In genomic region chr17:81906476-81907218, GRCh38 we compare ENCODE assay signal across 16 cellular contexts. TPM values are rescaled to one million over a fixed set of nuclear protein-coding genes. Genes with fewer than 3 reads are reported as not detected.
DNase-seq lines count a peak whose midpoint lies in the region; ATAC-seq, FAIRE-seq and TF ChIP-seq lines count a peak whose summit lies in the region.
"Had no signal": no experiment of that assay in that cellular context is flagged by ENCODE, and none has a peak within 500 bp of the region (broad histone marks: within the 10 kb centered on the region; RNA-seq: fewer than 3 reads in every experiment).

No MANE protein-coding gene starts in this region.

- H3K36me3 ChIP-seq in OCI-LY3 (replicated peaks; ENCODE audit: low read depth, low read length) (peaks cover 15% of the 10 kb centered on the region), keratinocyte (ENCODE audit: control insufficient read depth in 2 of 2, extremely low read depth in 1 of 2, insufficient read depth in 2 of 2, low read length in 2 of 2) (peaks cover 23 to 25% of the 10 kb centered on the region in 2 experiments)
- H3K36me3 ChIP-seq: right atrium auricular region had no signal

- H3K9ac ChIP-seq in OCI-LY3 (ENCODE audit: low read length) (no peak overlapping the region), keratinocyte (ENCODE audit: control insufficient read depth, extremely low read depth, insufficient read depth, low read length) (no peak overlapping the region)

- no peak overlapping the region for H3K4me3 Mint-ChIP-seq in immature natural killer cell
- H3K4me3 Mint-ChIP-seq: nephron progenitor cell, T-cell had no signal

- H3K36me3 Mint-ChIP-seq in immature natural killer cell: no peaks in the 10 kb centered on the region
- H3K36me3 Mint-ChIP-seq: T-cell had no signal

- H3K27me3 ChIP-seq in OCI-LY3 (ENCODE audit: low read depth, low read length): no peaks in the 10 kb centered on the region
- no peaks in the 10 kb centered on the region for H3K27me3 ChIP-seq in keratinocyte (ENCODE audit: control insufficient read depth, extremely low read depth, insufficient read depth, low read length)
- H3K27me3 ChIP-seq: Peyer's patch, right atrium auricular region had no signal

- peaks cover 0 to 10% (median 2%) of the 10 kb centered on the region in 3 donors for H3K27me3 Mint-ChIP-seq in immature natural killer cell (ENCODE audit: low read depth in 3 of 3)

- DNase-seq in COR-L47 (lab: John Stamatoyannopoulos, UW) (peak; percentile 18), keratinocyte (ENCODE audit: low read depth, low spot score) (no peak), immature natural killer cell (no peak)
- DNase-seq in stimulated activated CD4-positive, alpha-beta T cell treated with anti-CD3 and anti-CD28 coated beads, Interleukin-2, amount 100 ng/mL, for 48 hours: no peak
- DNase-seq: KG1, NCI-H1694 treated with DMSO at 0.1 percent for 48 hours, NCI-H510A, nephron progenitor cell, Peyer's patch, T-cell had no signal

- H3K27ac ChIP-seq in OCI-LY3 (ENCODE audit: low read length) (no peak overlapping the region), keratinocyte (ENCODE audit: control insufficient read depth, insufficient read depth, low read length) (no peak overlapping the region)
- H3K27ac ChIP-seq: gastroesophageal sphincter, Peyer's patch, right atrium auricular region had no signal

- dilution Hi-C loops in keratinocyte (cut with MboI; ENCODE audit: extremely low pct_ligation_motif_present, low sequenced_read_pairs): no loop called here

- peaks cover 7% of the 10 kb centered on the region for H3K4me1 ChIP-seq in OCI-LY3 (ENCODE audit: low read length)
- peaks cover 13% of the 10 kb centered on the region for H3K4me1 ChIP-seq in keratinocyte (ENCODE audit: control insufficient read depth, extremely low read depth, insufficient read depth, low read length)

- peaks cover 3% of the 10 kb centered on the region for H3K9me1 ChIP-seq in keratinocyte (ENCODE audit: control insufficient read depth, extremely low read depth, insufficient read depth, low read length)

- no peak for ATAC-seq in GM21390 (IDR thresholded peaks at IDR 0.05; ENCODE audit: unreplicated experiment)
- ATAC-seq: gastroesophageal sphincter, T-cell had no signal

- H3K9me3 ChIP-seq in OCI-LY3 (ENCODE audit: insufficient read depth, low read length): no peaks in the 10 kb centered on the region
- no peaks in the 10 kb centered on the region for H3K9me3 ChIP-seq in keratinocyte (ENCODE audit: control insufficient read depth, low read depth, low read length)
- H3K9me3 ChIP-seq: gastroesophageal sphincter, Peyer's patch, right atrium auricular region had no signal

- no peak for FAIRE-seq in keratinocyte (lab: Jason Lieb, UNC)

- TF ChIP-seq CTCF in GM12873 (IDR thresholded peaks at IDR 0.05; ENCODE audit: insufficient read depth, low read depth, low read length, missing control alignments) (peak; percentile 18), OCI-LY3 (IDR thresholded peaks at IDR 0.05; ENCODE audit: low read depth, low read length) (0 out of 2 replicates have a peak, but pooled peaks have one; percentile 17), keratinocyte (optimal IDR thresholded peaks at IDR 0.05 in 1 of 3, IDR thresholded peaks at IDR 0.05 in 1 of 3, conservative IDR thresholded peaks at IDR 0.05 in 1 of 3; ENCODE audit: extremely low read depth in 1 of 3, insufficient read depth in 2 of 3, low read length in 3 of 3) (peak in 2 of 3 experiments; percentile 20 to 35)

- no peak overlapping the region for H3K4me2 ChIP-seq in OCI-LY3 (ENCODE audit: low read length)
- H3K4me2 ChIP-seq in keratinocyte (ENCODE audit: control insufficient read depth, extremely low read depth, insufficient read depth, low read depth, low read length): no peak overlapping the region

- H3K4me1 Mint-ChIP-seq in immature natural killer cell: peaks cover 0 to 6% of the 10 kb centered on the region in 2 donors

- H2AFZ ChIP-seq in OCI-LY3 (ENCODE audit: low read depth, low read length): no peak overlapping the region
- H2AFZ ChIP-seq in keratinocyte (ENCODE audit: control insufficient read depth, low read length): no peak overlapping the region

- H3K4me3 ChIP-seq in OCI-LY3 (ENCODE audit: low read length): no peak overlapping the region
- H3K4me3 ChIP-seq in keratinocyte (ENCODE audit: control insufficient read depth in 2 of 3, extremely low read depth in 1 of 3, insufficient read depth in 2 of 3, low read depth in 1 of 3, low read length in 3 of 3): no peak overlapping the region
- H3K4me3 ChIP-seq: gastroesophageal sphincter, Peyer's patch, right atrium auricular region had no signal

- no peak overlapping the region for H3K27ac Mint-ChIP-seq in immature natural killer cell
- H3K27ac Mint-ChIP-seq: activated T-helper 2 cell treated with anti-CD3 and anti-CD28 coated beads, Interferon-gamma antibody, Interleukin-2, Interleukin-4, amounts not matched to agents 10 μg/mL and 5 μg/mL and 100 μg/mL, durations not matched to agents 14 hours and 24 hours and 36 hours; nephron progenitor cell; T-cell had no signal

- 0 out of 2 replicates have a peak, but pooled peaks cover 9% of the 10 kb centered on the region for H3K79me2 ChIP-seq in OCI-LY3 (ENCODE audit: low read length)
- H3K79me2 ChIP-seq in keratinocyte (ENCODE audit: control insufficient read depth, insufficient read depth, low read length): peaks cover 17% of the 10 kb centered on the region

- H3K9me3 Mint-ChIP-seq in immature natural killer cell: no peaks in the 10 kb centered on the region
- H3K9me3 Mint-ChIP-seq: activated T-helper 2 cell treated with anti-CD3 and anti-CD28 coated beads, Interferon-gamma antibody, Interleukin-2, Interleukin-4, amounts not matched to agents 10 μg/mL and 5 μg/mL and 100 μg/mL, durations not matched to agents 14 hours and 24 hours and 36 hours; nephron progenitor cell; T-cell had no signal

- H4K20me1 ChIP-seq in OCI-LY3 (ENCODE audit: insufficient read depth, low read length) (0 out of 2 replicates have a peak, but pooled peaks cover under 1% of the 10 kb centered on the region), keratinocyte (ENCODE audit: control insufficient read depth, extremely low read depth, insufficient read depth, low read length) (no peaks in the 10 kb centered on the region)

RNA-seq across cellular contexts. Expression of gene PCYT2, which starts 4.6 kb away (rescaled TPM):
- polyA plus RNA-seq in keratinocyte (38.1 to 47.6 TPM (median 45.8 TPM) in 3 replicates), immature natural killer cell (10 to 100 TPM; 44.7 to 59.6 (median 49.5) TPM)
- 20.0 TPM for polyA plus RNA-seq in keratinocyte (2011; ENCODE audit: low read depth)
- polyA plus RNA-seq in keratinocyte (2011; cell fraction: cytosol; rRNA removed): 27.1 and 44.7 TPM in 2 replicates
- polyA plus RNA-seq in keratinocyte (2011; cell fraction: nucleus; rRNA removed): 47.6 and 52.5 TPM in 2 replicates
- polyA plus RNA-seq in keratinocyte (2012; ENCODE audit: low replicate concordance): 19.5 and 47.4 TPM in 2 replicates
- polyA minus RNA-seq in keratinocyte: 42.2 to 60.4 TPM (median 44.2 TPM) in 3 replicates
- polyA minus RNA-seq in keratinocyte (2011; cell fraction: cytosol; rRNA and poly(A)+ RNA removed): 34.7 TPM
- polyA minus RNA-seq in keratinocyte (2011; cell fraction: nucleus; rRNA and poly(A)+ RNA removed): 29.9 and 33.6 TPM in 2 replicates

RNA-seq across cellular contexts. Expression of gene NPB, which starts 4.6 kb away (rescaled TPM):
- 0.07 TPM in 1 of 3 replicates, not detected in the others for polyA plus RNA-seq in keratinocyte
- polyA plus RNA-seq in keratinocyte (2011; ENCODE audit: low read depth): not detected
- 0.06 TPM in 1 of 2 replicates, not detected in the other for polyA plus RNA-seq in keratinocyte (2011; cell fraction: cytosol; rRNA removed)
- polyA plus RNA-seq in keratinocyte (2011; cell fraction: nucleus; rRNA removed): not detected in 2 replicates
- polyA plus RNA-seq in keratinocyte (2012; ENCODE audit: low replicate concordance): not detected in 2 replicates
- polyA minus RNA-seq in keratinocyte: not detected in 3 replicates
- polyA minus RNA-seq in keratinocyte (2011; cell fraction: cytosol; rRNA and poly(A)+ RNA removed): not detected
- not detected in 2 replicates for polyA minus RNA-seq in keratinocyte (2011; cell fraction: nucleus; rRNA and poly(A)+ RNA removed)
- not detected for polyA plus RNA-seq in immature natural killer cell

RNA-seq across cellular contexts. Expression of gene SIRT7, which starts 11.3 kb away (rescaled TPM):
- polyA plus RNA-seq in keratinocyte: 6.9 to 11.9 TPM (median 7.4 TPM) in 3 replicates
- polyA plus RNA-seq in keratinocyte (2011; ENCODE audit: low read depth): 18.2 TPM
- 4.3 and 10.1 TPM in 2 replicates for polyA plus RNA-seq in keratinocyte (2011; cell fraction: cytosol; rRNA removed)
- polyA plus RNA-seq in keratinocyte (2011; cell fraction: nucleus; rRNA removed): 31.5 and 36.6 TPM in 2 replicates
- polyA plus RNA-seq in keratinocyte (2012; ENCODE audit: low replicate concordance): 16.7 and 29.6 TPM in 2 replicates
- 22.1 to 28.0 TPM (median 25.2 TPM) in 3 replicates for polyA minus RNA-seq in keratinocyte
- 9.4 TPM for polyA minus RNA-seq in keratinocyte (2011; cell fraction: cytosol; rRNA and poly(A)+ RNA removed)
- 20.8 and 28.7 TPM in 2 replicates for polyA minus RNA-seq in keratinocyte (2011; cell fraction: nucleus; rRNA and poly(A)+ RNA removed)
- 10 to 100 TPM; 27.2 to 54.7 (median 36.2) TPM for polyA plus RNA-seq in immature natural killer cell

RNA-seq across cellular contexts. Expression of gene ANAPC11, which starts 15.1 kb away (rescaled TPM):
- polyA plus RNA-seq in keratinocyte (195 to 269 TPM (median 230 TPM) in 3 replicates), immature natural killer cell (100 to 1,000 TPM; 339 to 578 (median 348) TPM)
- 222 TPM for polyA plus RNA-seq in keratinocyte (2011; ENCODE audit: low read depth)
- 116 and 309 TPM in 2 replicates for polyA plus RNA-seq in keratinocyte (2011; cell fraction: cytosol; rRNA removed)
- 82.3 and 85.9 TPM in 2 replicates for polyA plus RNA-seq in keratinocyte (2011; cell fraction: nucleus; rRNA removed)
- 183 and 209 TPM in 2 replicates for polyA plus RNA-seq in keratinocyte (2012; ENCODE audit: low replicate concordance)
- 42.9 to 62.8 TPM (median 44.0 TPM) in 3 replicates for polyA minus RNA-seq in keratinocyte
- polyA minus RNA-seq in keratinocyte (2011; cell fraction: cytosol; rRNA and poly(A)+ RNA removed): 130 TPM
- polyA minus RNA-seq in keratinocyte (2011; cell fraction: nucleus; rRNA and poly(A)+ RNA removed): 15.6 and 17.4 TPM in 2 replicates

RNA-seq across cellular contexts. Expression of gene ALYREF, which starts 15.3 kb away (rescaled TPM):
- 49.6 to 84.5 TPM (median 68.3 TPM) in 3 replicates for polyA plus RNA-seq in keratinocyte
- 145 TPM for polyA plus RNA-seq in keratinocyte (2011; ENCODE audit: low read depth)
- 34.4 and 52.0 TPM in 2 replicates for polyA plus RNA-seq in keratinocyte (2011; cell fraction: cytosol; rRNA removed)
- 35.9 and 36.9 TPM in 2 replicates for polyA plus RNA-seq in keratinocyte (2011; cell fraction: nucleus; rRNA removed)
- 42.7 and 84.5 TPM in 2 replicates for polyA plus RNA-seq in keratinocyte (2012; ENCODE audit: low replicate concordance)
- 52.5 to 62.2 TPM (median 53.3 TPM) in 3 replicates for polyA minus RNA-seq in keratinocyte
- polyA minus RNA-seq in keratinocyte (2011; cell fraction: cytosol; rRNA and poly(A)+ RNA removed): 71.4 TPM
- polyA minus RNA-seq in keratinocyte (2011; cell fraction: nucleus; rRNA and poly(A)+ RNA removed): 12.3 and 16.3 TPM in 2 replicates
- 10 to 100 TPM; 36.2 to 63.3 (median 40.1) TPM for polyA plus RNA-seq in immature natural killer cell
